In genomic region chr2:19731040-19731439, GRCh38 we compare ENCODE assay signal across 21 cellular contexts.
"Had no signal": no experiment of that assay in that cellular context is flagged by ENCODE, and none has a peak within 500 bp of the region (broad histone marks: within the 10 kb centered on the region; RNA-seq: fewer than 3 reads in every experiment).

No MANE protein-coding gene starts in this region.

- H3K36me3 ChIP-seq: left ventricle myocardium inferior, ovary, right atrium auricular region, right lobe of liver, transverse colon, upper lobe of left lung, vagina had no signal

- H3K4me1 ChIP-seq: left ventricle myocardium inferior, right atrium auricular region, right lobe of liver had no signal

- DNase-seq: islet precursor cell; left ventricle myocardium inferior; naive thymus-derived CD4-positive, alpha-beta T cell; ovary; right lobe of liver; stimulated activated CD4-positive, alpha-beta T cell treated with anti-CD3 and anti-CD28 coated beads, Interleukin-1b, Interleukin-23, amount 100 ng/mL, for 48 hours; stimulated activated CD4-positive, alpha-beta T cell treated with anti-CD3 and anti-CD28 coated beads, Interleukin-2, amount 100 ng/mL, for 48 hours; stimulated activated CD4-positive, alpha-beta T cell treated with anti-CD3 and anti-CD28 coated beads, Interleukin-4, amount 100 ng/mL, for 4 hours; stimulated activated CD8-positive, alpha-beta memory T cell treated with anti-CD3 and anti-CD28 coated beads, Interleukin-4, amount 100 ng/mL, for 48 hours; stimulated activated naive CD4-positive, alpha-beta T cell treated with Interleukin-2 at 50 U/mL for 16 hours; stimulated activated naive CD8-positive, alpha-beta T cell treated with anti-CD3 and anti-CD28 coated beads, Interleukin-15, amount 100 ng/mL, for 72 hours; substantia nigra; transverse colon; upper lobe of left lung had no signal

- H3K27ac ChIP-seq: hepatocyte, left ventricle myocardium inferior, ovary, right atrium auricular region, right lobe of liver, transverse colon, upper lobe of left lung, vagina had no signal

- H3K4me3 ChIP-seq: hepatocyte, left ventricle myocardium inferior, lung, ovary, right atrium auricular region, right lobe of liver, smooth muscle cell, transverse colon, upper lobe of left lung, vagina had no signal

- H3K27me3 ChIP-seq: hepatocyte, ovary, right atrium auricular region, right lobe of liver, transverse colon, upper lobe of left lung, vagina had no signal

- H3K9me3 ChIP-seq: left ventricle myocardium inferior, ovary, right atrium auricular region, right lobe of liver, transverse colon, upper lobe of left lung, vagina had no signal

- H2AFZ ChIP-seq: hepatocyte had no signal

- H3K4me2 ChIP-seq: hepatocyte, smooth muscle cell had no signal

- ATAC-seq: naive thymus-derived CD4-positive, alpha-beta T cell; natural killer cell treated with Interleukin-12 subunit alpha and Interleukin-12 subunit beta and Interleukin-15 and Interleukin-18, amount 100 ng/mL, for 72 hours; right lobe of liver; stimulated activated memory B cell treated with anti-CD40 and anti-IgM and Interleukin-4, amounts not matched to agents 10 μg/mL and 1 μg/mL and 100 μg/mL, for 72 hours; stimulated activated naive CD8-positive, alpha-beta T cell treated with anti-CD3 and anti-CD28 coated beads, Interleukin-15, amount 100 ng/mL, for 72 hours had no signal
